12 cellular contexts compared by ENCODE assay signal in genomic region chr12:26149963-26150362, GRCh38. TPM values are rescaled to one million over a fixed set of nuclear protein-coding genes. Genes with fewer than 3 reads are reported as not detected.
"Had no signal": no experiment of that assay in that cellular context is flagged by ENCODE, and none has a peak within 500 bp of the region (broad histone marks: within the 10 kb centered on the region; RNA-seq: fewer than 3 reads in every experiment).

No MANE protein-coding gene starts in this region.

- H3K4me3 ChIP-seq: colonic mucosa, ovary, stomach, uterus had no signal

- DNase-seq: activated CD4-positive, alpha-beta T cell treated with anti-CD3 and anti-CD28 coated beads for 48 hours; activated naive CD4-positive, alpha-beta T cell treated with anti-CD3 and anti-CD28 coated beads for 36 hours; colonic mucosa; mesendoderm; ovary; stomach; uterus had no signal

- H3K27ac ChIP-seq: colonic mucosa, ovary, uterus, VCaP had no signal

- H3K27ac Mint-ChIP-seq: activated naive CD4-positive, alpha-beta T cell treated with anti-CD3 and anti-CD28 coated beads for 36 hours; activated T-helper 1 cell treated with anti-CD3 and anti-CD28 coated beads, Interleukin-12 subunit alpha, Interleukin-12 subunit beta, Interleukin-2, Interleukin-4 antibody, amounts not matched to agents 30 ng/mL and 10 ng/mL and 1 ng/mL, durations not matched to agents 14 hours and 24 hours and 36 hours; T-helper 2 cell treated with Interferon-gamma antibody and Interleukin-4, amounts not matched to agents 5 μg/mL and 100 μg/mL, for 36 hours had no signal

- H3K36me3 ChIP-seq: colonic mucosa, ovary, stomach, uterus had no signal

- H3K9me3 ChIP-seq: colonic mucosa, ovary, stomach, uterus had no signal

- H3K27me3 ChIP-seq: colonic mucosa, ovary, stomach, uterus had no signal

- H3K9me3 Mint-ChIP-seq: activated naive CD4-positive, alpha-beta T cell treated with anti-CD3 and anti-CD28 coated beads for 36 hours; activated T-helper 1 cell treated with anti-CD3 and anti-CD28 coated beads, Interleukin-12 subunit alpha, Interleukin-12 subunit beta, Interleukin-2, Interleukin-4 antibody, amounts not matched to agents 30 ng/mL and 10 ng/mL and 1 ng/mL, durations not matched to agents 14 hours and 24 hours and 36 hours; T-helper 2 cell treated with Interferon-gamma antibody and Interleukin-4, amounts not matched to agents 5 μg/mL and 100 μg/mL, for 36 hours had no signal

- H3K4me3 Mint-ChIP-seq: activated naive CD4-positive, alpha-beta T cell treated with anti-CD3 and anti-CD28 coated beads for 36 hours; activated T-helper 1 cell treated with anti-CD3 and anti-CD28 coated beads, Interleukin-12 subunit alpha, Interleukin-12 subunit beta, Interleukin-2, Interleukin-4 antibody, amounts not matched to agents 30 ng/mL and 10 ng/mL and 1 ng/mL, durations not matched to agents 14 hours and 24 hours and 36 hours; T-helper 2 cell treated with Interferon-gamma antibody and Interleukin-4, amounts not matched to agents 5 μg/mL and 100 μg/mL, for 36 hours had no signal

- ATAC-seq: left lobe of liver had no signal

- H3K4me1 ChIP-seq: colonic mucosa had no signal

RNA-seq across cellular contexts. Expression of gene BHLHE41, which starts 25.1 kb away (rescaled TPM):
- total RNA-seq: activated naive CD4-positive, alpha-beta T cell treated with anti-CD3 and anti-CD28 coated beads for 36 hours; activated T-helper 1 cell treated with anti-CD3 and anti-CD28 coated beads, Interleukin-12 subunit alpha, Interleukin-12 subunit beta, Interleukin-2, Interleukin-4 antibody, amounts not matched to agents 30 ng/mL and 10 ng/mL and 1 ng/mL, durations not matched to agents 14 hours and 24 hours and 36 hours had no signal
- polyA plus RNA-seq: neural cell had no signal

RNA-seq across cellular contexts. Expression of gene SSPN, which starts 45.4 kb away (rescaled TPM):
- total RNA-seq: activated naive CD4-positive, alpha-beta T cell treated with anti-CD3 and anti-CD28 coated beads for 36 hours; activated T-helper 1 cell treated with anti-CD3 and anti-CD28 coated beads, Interleukin-12 subunit alpha, Interleukin-12 subunit beta, Interleukin-2, Interleukin-4 antibody, amounts not matched to agents 30 ng/mL and 10 ng/mL and 1 ng/mL, durations not matched to agents 14 hours and 24 hours and 36 hours had no signal
